1 cellular context compared by ENCODE assay signal in the genomic region with DNA sequence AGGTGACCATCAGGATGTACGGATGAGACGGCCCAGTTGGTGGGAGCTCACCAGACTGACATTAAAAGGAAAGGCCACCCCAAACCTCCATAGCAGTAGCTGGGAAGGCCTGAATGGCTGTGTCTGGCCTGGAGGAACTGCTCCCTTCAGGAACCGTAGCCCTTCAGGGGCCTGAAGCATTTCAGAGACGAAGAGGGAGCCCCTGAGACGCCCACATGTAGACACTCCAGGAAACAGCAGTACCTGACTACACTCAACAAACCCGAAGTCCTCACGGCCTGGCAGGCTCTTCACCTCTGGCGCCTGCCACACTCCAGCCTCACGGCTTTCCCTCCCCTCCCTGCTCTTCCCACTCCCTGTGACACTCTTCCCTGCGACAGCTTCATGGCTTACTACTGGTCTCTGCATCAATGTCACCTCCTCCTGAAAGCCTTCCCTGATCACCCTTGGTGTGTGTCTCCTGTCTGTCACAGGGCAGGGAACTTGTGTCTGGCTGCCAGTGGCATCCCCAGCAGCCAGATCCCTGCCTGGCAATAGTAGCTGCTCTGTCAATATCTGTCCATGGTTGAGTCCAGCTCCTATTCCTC.
TF ChIP-seq lines count a peak whose summit lies in the region.

No MANE protein-coding gene starts in this region.

TF ChIP-seq in K562, 482 proteins besides CTCF, POLR2A, EP300 and RAD21:
- TF ChIP-seq SAFB2 (IDR thresholded peaks at IDR 0.05; ENCODE audit: borderline replicate concordance, low read depth, low read length, severe bottlenecking) (no peak), POLR2AphosphoS2 (IDR thresholded peaks at IDR 0.05; ENCODE audit: low read length) (no peak), SMARCA5 (IDR thresholded peaks at IDR 0.05) (0 out of 2 replicates have a peak, but pooled peaks have one; percentile 49), BCOR (IDR thresholded peaks at IDR 0.05) (peak; percentile 41; the same call in 1 of the 2 replicates), PCBP1 (IDR thresholded peaks at IDR 0.05; ENCODE audit: low read depth, low read length, poor library complexity, severe bottlenecking) (no peak), KHSRP (IDR thresholded peaks at IDR 0.05) (no peak), RBM25 (IDR thresholded peaks at IDR 0.05; ENCODE audit: low read depth, low read length, severe bottlenecking) (peak; percentile 21), ZFP36 (IDR thresholded peaks at IDR 0.05; ENCODE audit: low read depth, low read length, partially characterized antibody) (peak; percentile 95), RUNX1 (IDR thresholded peaks at IDR 0.05; ENCODE audit: low read depth) (no peak), RBM34 (IDR thresholded peaks at IDR 0.05; ENCODE audit: borderline replicate concordance, insufficient read depth, low read length) (no peak), ZNF311 (CRISPR knock-in tag; IDR thresholded peaks at IDR 0.05) (no peak)
- TF ChIP-seq, protein P1, sequence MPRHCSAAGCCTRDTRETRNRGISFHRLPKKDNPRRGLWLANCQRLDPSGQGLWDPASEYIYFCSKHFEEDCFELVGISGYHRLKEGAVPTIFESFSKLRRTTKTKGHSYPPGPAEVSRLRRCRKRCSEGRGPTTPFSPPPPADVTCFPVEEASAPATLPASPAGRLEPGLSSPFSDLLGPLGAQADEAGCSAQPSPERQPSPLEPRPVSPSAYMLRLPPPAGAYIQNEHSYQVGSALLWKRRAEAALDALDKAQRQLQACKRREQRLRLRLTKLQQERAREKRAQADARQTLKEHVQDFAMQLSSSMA (CRISPR knock-in tag; IDR thresholded peaks at IDR 0.05) = no peak
- TF ChIP-seq, protein P2, sequence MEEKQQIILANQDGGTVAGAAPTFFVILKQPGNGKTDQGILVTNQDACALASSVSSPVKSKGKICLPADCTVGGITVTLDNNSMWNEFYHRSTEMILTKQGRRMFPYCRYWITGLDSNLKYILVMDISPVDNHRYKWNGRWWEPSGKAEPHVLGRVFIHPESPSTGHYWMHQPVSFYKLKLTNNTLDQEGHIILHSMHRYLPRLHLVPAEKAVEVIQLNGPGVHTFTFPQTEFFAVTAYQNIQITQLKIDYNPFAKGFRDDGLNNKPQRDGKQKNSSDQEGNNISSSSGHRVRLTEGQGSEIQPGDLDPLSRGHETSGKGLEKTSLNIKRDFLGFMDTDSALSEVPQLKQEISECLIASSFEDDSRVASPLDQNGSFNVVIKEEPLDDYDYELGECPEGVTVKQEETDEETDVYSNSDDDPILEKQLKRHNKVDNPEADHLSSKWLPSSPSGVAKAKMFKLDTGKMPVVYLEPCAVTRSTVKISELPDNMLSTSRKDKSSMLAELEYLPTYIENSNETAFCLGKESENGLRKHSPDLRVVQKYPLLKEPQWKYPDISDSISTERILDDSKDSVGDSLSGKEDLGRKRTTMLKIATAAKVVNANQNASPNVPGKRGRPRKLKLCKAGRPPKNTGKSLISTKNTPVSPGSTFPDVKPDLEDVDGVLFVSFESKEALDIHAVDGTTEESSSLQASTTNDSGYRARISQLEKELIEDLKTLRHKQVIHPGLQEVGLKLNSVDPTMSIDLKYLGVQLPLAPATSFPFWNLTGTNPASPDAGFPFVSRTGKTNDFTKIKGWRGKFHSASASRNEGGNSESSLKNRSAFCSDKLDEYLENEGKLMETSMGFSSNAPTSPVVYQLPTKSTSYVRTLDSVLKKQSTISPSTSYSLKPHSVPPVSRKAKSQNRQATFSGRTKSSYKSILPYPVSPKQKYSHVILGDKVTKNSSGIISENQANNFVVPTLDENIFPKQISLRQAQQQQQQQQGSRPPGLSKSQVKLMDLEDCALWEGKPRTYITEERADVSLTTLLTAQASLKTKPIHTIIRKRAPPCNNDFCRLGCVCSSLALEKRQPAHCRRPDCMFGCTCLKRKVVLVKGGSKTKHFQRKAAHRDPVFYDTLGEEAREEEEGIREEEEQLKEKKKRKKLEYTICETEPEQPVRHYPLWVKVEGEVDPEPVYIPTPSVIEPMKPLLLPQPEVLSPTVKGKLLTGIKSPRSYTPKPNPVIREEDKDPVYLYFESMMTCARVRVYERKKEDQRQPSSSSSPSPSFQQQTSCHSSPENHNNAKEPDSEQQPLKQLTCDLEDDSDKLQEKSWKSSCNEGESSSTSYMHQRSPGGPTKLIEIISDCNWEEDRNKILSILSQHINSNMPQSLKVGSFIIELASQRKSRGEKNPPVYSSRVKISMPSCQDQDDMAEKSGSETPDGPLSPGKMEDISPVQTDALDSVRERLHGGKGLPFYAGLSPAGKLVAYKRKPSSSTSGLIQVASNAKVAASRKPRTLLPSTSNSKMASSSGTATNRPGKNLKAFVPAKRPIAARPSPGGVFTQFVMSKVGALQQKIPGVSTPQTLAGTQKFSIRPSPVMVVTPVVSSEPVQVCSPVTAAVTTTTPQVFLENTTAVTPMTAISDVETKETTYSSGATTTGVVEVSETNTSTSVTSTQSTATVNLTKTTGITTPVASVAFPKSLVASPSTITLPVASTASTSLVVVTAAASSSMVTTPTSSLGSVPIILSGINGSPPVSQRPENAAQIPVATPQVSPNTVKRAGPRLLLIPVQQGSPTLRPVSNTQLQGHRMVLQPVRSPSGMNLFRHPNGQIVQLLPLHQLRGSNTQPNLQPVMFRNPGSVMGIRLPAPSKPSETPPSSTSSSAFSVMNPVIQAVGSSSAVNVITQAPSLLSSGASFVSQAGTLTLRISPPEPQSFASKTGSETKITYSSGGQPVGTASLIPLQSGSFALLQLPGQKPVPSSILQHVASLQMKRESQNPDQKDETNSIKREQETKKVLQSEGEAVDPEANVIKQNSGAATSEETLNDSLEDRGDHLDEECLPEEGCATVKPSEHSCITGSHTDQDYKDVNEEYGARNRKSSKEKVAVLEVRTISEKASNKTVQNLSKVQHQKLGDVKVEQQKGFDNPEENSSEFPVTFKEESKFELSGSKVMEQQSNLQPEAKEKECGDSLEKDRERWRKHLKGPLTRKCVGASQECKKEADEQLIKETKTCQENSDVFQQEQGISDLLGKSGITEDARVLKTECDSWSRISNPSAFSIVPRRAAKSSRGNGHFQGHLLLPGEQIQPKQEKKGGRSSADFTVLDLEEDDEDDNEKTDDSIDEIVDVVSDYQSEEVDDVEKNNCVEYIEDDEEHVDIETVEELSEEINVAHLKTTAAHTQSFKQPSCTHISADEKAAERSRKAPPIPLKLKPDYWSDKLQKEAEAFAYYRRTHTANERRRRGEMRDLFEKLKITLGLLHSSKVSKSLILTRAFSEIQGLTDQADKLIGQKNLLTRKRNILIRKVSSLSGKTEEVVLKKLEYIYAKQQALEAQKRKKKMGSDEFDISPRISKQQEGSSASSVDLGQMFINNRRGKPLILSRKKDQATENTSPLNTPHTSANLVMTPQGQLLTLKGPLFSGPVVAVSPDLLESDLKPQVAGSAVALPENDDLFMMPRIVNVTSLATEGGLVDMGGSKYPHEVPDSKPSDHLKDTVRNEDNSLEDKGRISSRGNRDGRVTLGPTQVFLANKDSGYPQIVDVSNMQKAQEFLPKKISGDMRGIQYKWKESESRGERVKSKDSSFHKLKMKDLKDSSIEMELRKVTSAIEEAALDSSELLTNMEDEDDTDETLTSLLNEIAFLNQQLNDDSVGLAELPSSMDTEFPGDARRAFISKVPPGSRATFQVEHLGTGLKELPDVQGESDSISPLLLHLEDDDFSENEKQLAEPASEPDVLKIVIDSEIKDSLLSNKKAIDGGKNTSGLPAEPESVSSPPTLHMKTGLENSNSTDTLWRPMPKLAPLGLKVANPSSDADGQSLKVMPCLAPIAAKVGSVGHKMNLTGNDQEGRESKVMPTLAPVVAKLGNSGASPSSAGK (IDR thresholded peaks at IDR 0.05) = no peak
